In genomic region chr7:93914581-93915066, GRCh38 we compare ENCODE assay signal across 1 cellular context.
TF ChIP-seq lines count a peak whose summit lies in the region.

No MANE protein-coding gene starts in this region.

TF ChIP-seq in endothelial cell of umbilical vein, 7 proteins besides CTCF, POLR2A, EP300 and RAD21:
- TF ChIP-seq MYC (IDR thresholded peaks at IDR 0.05; ENCODE audit: low read depth, low read length) = no peak
- peak; percentile 63 for TF ChIP-seq FOS (IDR thresholded peaks at IDR 0.05; ENCODE audit: borderline replicate concordance, insufficient read depth, low read length)
- no peak for TF ChIP-seq MAX (IDR thresholded peaks at IDR 0.05; ENCODE audit: insufficient read depth, insufficient read length)
- TF ChIP-seq GATA2 (IDR thresholded peaks at IDR 0.05; ENCODE audit: insufficient read depth, insufficient read length, low read depth, low read length) = peak; percentile 75
- peak; percentile 73 for TF ChIP-seq JUN (IDR thresholded peaks at IDR 0.05; ENCODE audit: borderline replicate concordance, insufficient read depth, insufficient read length, low read depth)
- TF ChIP-seq EZH2 (IDR thresholded peaks at IDR 0.05; ENCODE audit: borderline replicate concordance, low read depth, low read length, severe bottlenecking) = no peak
- TF ChIP-seq POLR2AphosphoS5 (IDR thresholded peaks at IDR 0.05; ENCODE audit: insufficient read depth, low read depth, low read length) = peak; percentile 24
TF ChIP-seq in endothelial cell of umbilical vein: peak in this region for 4.
